ENCODE assay signal across 20 cellular contexts in the genomic region with DNA sequence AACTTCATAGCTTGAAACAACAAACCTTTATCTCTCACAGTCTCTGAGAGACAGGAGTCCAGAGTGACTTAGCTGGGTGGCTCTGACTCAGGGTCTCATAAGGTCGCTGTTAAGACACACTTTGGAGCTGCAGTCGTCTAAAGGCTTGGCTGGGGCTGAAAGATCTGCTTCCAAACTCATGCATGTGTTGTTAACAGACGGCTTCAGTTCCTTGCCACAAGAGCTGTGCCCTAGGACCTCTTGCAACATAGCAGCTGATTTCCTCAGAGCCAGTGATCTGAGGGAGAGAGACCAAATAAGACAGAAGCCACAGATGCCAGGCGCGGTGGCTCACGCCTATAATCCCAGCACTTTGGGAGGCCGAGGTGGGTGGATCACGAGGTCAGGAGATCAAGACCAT.
DNase-seq lines count a peak whose midpoint lies in the region; ATAC-seq, FAIRE-seq and TF ChIP-seq lines count a peak whose summit lies in the region.
"Had no signal": no experiment of that assay in that cellular context is flagged by ENCODE, and none has a peak within 500 bp of the region (broad histone marks: within the 10 kb centered on the region; RNA-seq: fewer than 3 reads in every experiment).

No MANE protein-coding gene starts in this region.

- H3K4me2 ChIP-seq in neural progenitor cell, result no peak overlapping the region
- H3K4me2 ChIP-seq: BLaER1 had no signal

- H3K27me3 ChIP-seq in pancreas, result no peaks in the 10 kb centered on the region
- no peaks in the 10 kb centered on the region for H3K27me3 ChIP-seq in neural progenitor cell
- H3K27me3 ChIP-seq: BLaER1, esophagus squamous epithelium, upper lobe of left lung had no signal

- H4K20me1 ChIP-seq in neural progenitor cell (ENCODE audit: low read depth), result no peaks in the 10 kb centered on the region
- H4K20me1 ChIP-seq: BLaER1 had no signal

- peaks cover 11% of the 10 kb centered on the region for H3K9me3 Mint-ChIP-seq in neural progenitor cell
- H3K9me3 Mint-ChIP-seq: IgD-negative memory B cell had no signal

- FAIRE-seq in RCC 7860 (lab: Jason Lieb, UNC), result no peak
- FAIRE-seq in pancreas (lab: Jason Lieb, UNC), result no peak

- H3F3A ChIP-seq in neural progenitor cell (ENCODE audit: low read depth), result no peaks in the 10 kb centered on the region

- H3K36me3 ChIP-seq in pancreas (no peaks in the 10 kb centered on the region), neural progenitor cell (no peaks in the 10 kb centered on the region)
- H3K36me3 ChIP-seq: esophagus squamous epithelium, upper lobe of left lung had no signal

- H3K27ac ChIP-seq in pancreas (no peak overlapping the region), neural progenitor cell (no peak overlapping the region)
- H3K27ac ChIP-seq: BLaER1, esophagus squamous epithelium, upper lobe of left lung had no signal

- H3K27me3 Mint-ChIP-seq in neural progenitor cell (ENCODE audit: insufficient read depth, low read depth), result peaks cover 2% of the 10 kb centered on the region
- H3K27me3 Mint-ChIP-seq: activated CD4-positive, alpha-beta T cell treated with anti-CD3 and anti-CD28 coated beads, Interleukin-2, amount 10 ng/mL, durations not matched to agents 24 days and 14 days; IgD-negative memory B cell had no signal

- peak in 3 of 4 donors; percentile 17 to 65 (median 42) for ATAC-seq in pancreas
- ATAC-seq in GM21526 (IDR thresholded peaks at IDR 0.05; ENCODE audit: low FRiP score, unreplicated experiment), result no peak
- no peak for ATAC-seq in GM18517 (IDR thresholded peaks at IDR 0.05; ENCODE audit: unreplicated experiment)
- ATAC-seq in GM21423 (IDR thresholded peaks at IDR 0.05; ENCODE audit: unreplicated experiment), result no peak
- ATAC-seq: stimulated activated effector memory CD8-positive, alpha-beta T cell treated with anti-CD3 and anti-CD28 coated beads, Interleukin-12 subunit alpha, Interleukin-12 subunit beta, amount 100 ng/mL, for 72 hours had no signal

- no peaks in the 10 kb centered on the region for H3K9me3 ChIP-seq in pancreas
- no peaks in the 10 kb centered on the region for H3K9me3 ChIP-seq in neural progenitor cell (ENCODE audit: low read depth)
- H3K9me3 ChIP-seq: esophagus squamous epithelium, upper lobe of left lung had no signal

- intact Hi-C loops in pancreas (cut with DNase I), result no loop called here

- TF ChIP-seq CTCF in fibroblast of villous mesenchyme (IDR thresholded peaks at IDR 0.05; ENCODE audit: insufficient read depth, low read depth, low read length) (no peak), pancreas (IDR thresholded peaks at IDR 0.05) (no peak), neural progenitor cell (IDR thresholded peaks at IDR 0.05) (no peak)

- no peak overlapping the region for H3K9ac ChIP-seq in neural progenitor cell
- H3K9ac ChIP-seq: BLaER1 had no signal

- no peaks in the 10 kb centered on the region for H3K79me2 ChIP-seq in neural progenitor cell (ENCODE audit: low read depth)

- WGBS in pancreas, 2 donors, result 78 to 79% methylated on average over 8 of the region's 8 CpGs

- no peak overlapping the region for H3K4me3 ChIP-seq in fibroblast of villous mesenchyme (ENCODE audit: low read depth, low read length)
- no peak overlapping the region for H3K4me3 ChIP-seq in pancreas
- no peak overlapping the region for H3K4me3 ChIP-seq in neural progenitor cell
- H3K4me3 ChIP-seq: BLaER1, esophagus squamous epithelium, upper lobe of left lung had no signal

- peaks cover 3% of the 10 kb centered on the region for H3K4me1 Mint-ChIP-seq in neural progenitor cell
- H3K4me1 Mint-ChIP-seq: activated CD4-positive, alpha-beta T cell treated with anti-CD3 and anti-CD28 coated beads, Interleukin-2, amount 10 ng/mL, durations not matched to agents 24 days and 14 days; IgD-negative memory B cell had no signal

- no peak overlapping the region for H3K4me3 Mint-ChIP-seq in neural progenitor cell
- H3K4me3 Mint-ChIP-seq: activated CD4-positive, alpha-beta T cell treated with anti-CD3 and anti-CD28 coated beads, Interleukin-2, amount 10 ng/mL, durations not matched to agents 24 days and 14 days; IgD-negative memory B cell; stimulated activated effector memory CD8-positive, alpha-beta T cell treated with anti-CD3 and anti-CD28 coated beads, Interleukin-12 subunit alpha, Interleukin-12 subunit beta, amount 100 ng/mL, for 72 hours had no signal

- no peak overlapping the region for H2AFZ ChIP-seq in neural progenitor cell (replicated peaks)

- H3K4me1 ChIP-seq in pancreas (no peaks in the 10 kb centered on the region), neural progenitor cell (no peaks in the 10 kb centered on the region)
- H3K4me1 ChIP-seq: BLaER1 had no signal

- DNase-seq in GM03348 (ENCODE audit: low spot score), result peak; percentile 43
- peak; percentile 10 for DNase-seq in RCC 7860 (ENCODE audit: low spot score)
- DNase-seq in fibroblast of villous mesenchyme (ENCODE audit: low read depth), result peak; percentile 91
- no peak for DNase-seq in pancreas
- DNase-seq in neural progenitor cell (ENCODE audit: low spot score), result no peak
- DNase-seq: activated CD4-positive, alpha-beta T cell treated with anti-CD3 and anti-CD28 coated beads, Interleukin-2, amount 10 ng/mL, durations not matched to agents 24 days and 14 days; activated T-cell treated with anti-CD3 and anti-CD28 coated beads, Interleukin-2, amount 50 U/mL, for 48 hours; dermis blood vessel endothelial cell; esophagus squamous epithelium; NCI-H1417 treated with DMSO at 0.1 percent for 48 hours; NCI-H526; stimulated activated CD4-positive, alpha-beta T cell treated with anti-CD3 and anti-CD28 coated beads, Interleukin-4, amount 100 ng/mL, for 1 hour; T-helper 9 cell had no signal

- H3K36me3 Mint-ChIP-seq in neural progenitor cell, result peaks cover 9% of the 10 kb centered on the region
- H3K36me3 Mint-ChIP-seq: stimulated activated effector memory CD8-positive, alpha-beta T cell treated with anti-CD3 and anti-CD28 coated beads, Interleukin-12 subunit alpha, Interleukin-12 subunit beta, amount 100 ng/mL, for 72 hours had no signal

- no peak overlapping the region for H3K27ac Mint-ChIP-seq in neural progenitor cell
- H3K27ac Mint-ChIP-seq: activated CD4-positive, alpha-beta T cell treated with anti-CD3 and anti-CD28 coated beads, Interleukin-2, amount 10 ng/mL, durations not matched to agents 24 days and 14 days; IgD-negative memory B cell; stimulated activated effector memory CD8-positive, alpha-beta T cell treated with anti-CD3 and anti-CD28 coated beads, Interleukin-12 subunit alpha, Interleukin-12 subunit beta, amount 100 ng/mL, for 72 hours had no signal

Comparison
In these comparisons a context has a peak if more than half of its experiments do, and no peak if none do; other contexts are left out.
1. DNase-seq: peak in GM03348 (single experiment), RCC 7860 (single experiment) and fibroblast of villous mesenchyme (single experiment); none in pancreas (0 of 6) and neural progenitor cell (single experiment).
2. ATAC-seq: peak in pancreas (3 of 4); none in GM21526 (single experiment), GM18517 (single experiment) and GM21423 (single experiment).